9 cellular contexts compared by ENCODE assay signal in genomic region chr20:23446505-23446904, GRCh38. TPM values are rescaled to one million over a fixed set of nuclear protein-coding genes. Genes with fewer than 3 reads are reported as not detected.
DNase-seq lines count a peak whose midpoint lies in the region; TF ChIP-seq lines count a peak whose summit lies in the region.
"Had no signal": no experiment of that assay in that cellular context is flagged by ENCODE, and none has a peak within 500 bp of the region (broad histone marks: within the 10 kb centered on the region; RNA-seq: fewer than 3 reads in every experiment).

No MANE protein-coding gene starts in this region.

- TF ChIP-seq CTCF in MCF 10A (IDR thresholded peaks at IDR 0.05; ENCODE audit: unreplicated experiment) = peak; percentile 55
- TF ChIP-seq CTCF in breast epithelium (IDR thresholded peaks at IDR 0.05) = no peak
- peak; percentile 63 for TF ChIP-seq CTCF in SK-N-SH (IDR thresholded peaks at IDR 0.05)
- peak; percentile 20 to 38 (median 32) for TF ChIP-seq CTCF in esophagus muscularis mucosa (IDR thresholded peaks at IDR 0.05)
- TF ChIP-seq CTCF in Calu3 (IDR thresholded peaks at IDR 0.05; ENCODE audit: unreplicated experiment) = no peak

- H3K27me3 Mint-ChIP-seq in MCF 10A (ENCODE audit: insufficient read depth, unreplicated experiment) (no peaks in the 10 kb centered on the region), Calu3 (ENCODE audit: unreplicated experiment) (peaks cover 14% of the 10 kb centered on the region)

- H3K9me3 Mint-ChIP-seq in MCF 10A (ENCODE audit: unreplicated experiment) (no peaks in the 10 kb centered on the region), Calu3 (ENCODE audit: low read depth, unreplicated experiment) (no peaks in the 10 kb centered on the region)

- no peak overlapping the region for H3K4me3 ChIP-seq in breast epithelium
- peak overlapping the region in 1 of 2 experiments; percentile 58; a peak in 1 of 4 replicates for H3K4me3 ChIP-seq in SK-N-SH (ENCODE audit: low read depth in 2 of 2, low read length in 1 of 2)
- H3K4me3 ChIP-seq in esophagus muscularis mucosa = no peak overlapping the region

- POLR2A ChIA-PET in MCF 10A (lab: Yijun Ruan, JAX) = interaction anchor here (0.8 to 1.7 kb wide), 3 partner anchors 25 to 85 kb away, joined by 3 to 4 read pairs (median 3); partner anchors contain the start of gene NAPB
- POLR2A ChIA-PET in SK-N-SH (lab: Yijun Ruan, JAX) = interaction anchor here (1.2 kb wide), 1 partner anchor 97 kb away, joined by 4 read pairs; no protein-coding TSS in a partner anchor

- no peak for TF ChIP-seq POLR2A in breast epithelium (IDR thresholded peaks at IDR 0.05)
- TF ChIP-seq POLR2A in esophagus muscularis mucosa (IDR thresholded peaks at IDR 0.05; ENCODE audit: low read depth) = no peak

- intact Hi-C loops in MCF 10A (cut with micrococcal nuclease) = no loop called here
- intact Hi-C loops in breast epithelium (cut with DNase I; ENCODE audit: low total_unique reads) = loop anchor here (2.0 kb wide), 1 partner anchor 42 kb away; no protein-coding TSS in a partner anchor
- intact Hi-C loops in esophagus muscularis mucosa (cut with DNase I) = loop anchor here (10.0 kb wide), 1 partner anchor 218 kb away; no protein-coding TSS in a partner anchor
- intact Hi-C loops in Calu3 (cut with micrococcal nuclease; ENCODE audit: unreplicated experiment) = no loop called here

- H3F3A ChIP-seq in SK-N-SH (replicated peaks; ENCODE audit: insufficient read depth) = no peaks in the 10 kb centered on the region

- H2AFZ ChIP-seq in SK-N-SH (ENCODE audit: low read depth) = no peak overlapping the region

- no peak overlapping the region for H3K9ac ChIP-seq in SK-N-SH

- no peaks in the 10 kb centered on the region for H3K79me2 ChIP-seq in SK-N-SH (ENCODE audit: insufficient read depth)

- no peaks in the 10 kb centered on the region for H4K20me1 ChIP-seq in SK-N-SH (ENCODE audit: insufficient read depth)

- H3K9me3 ChIP-seq in breast epithelium (no peaks in the 10 kb centered on the region), SK-N-SH (no peaks in the 10 kb centered on the region), esophagus muscularis mucosa (no peaks in the 10 kb centered on the region)

- TF ChIP-seq RAD21 in SK-N-SH (IDR thresholded peaks at IDR 0.05; ENCODE audit: low read length) = peak; percentile 66

- DNase-seq in MCF 10A (ENCODE audit: unreplicated experiment) = peak; percentile 78
- no peak for DNase-seq in breast epithelium (ENCODE audit: low spot score in 2 of 2)
- DNase-seq in HT1080 (ENCODE audit: low read depth) = peak; percentile 51
- DNase-seq in SK-N-SH = peak; percentile 46
- DNase-seq in esophagus muscularis mucosa (ENCODE audit: extremely low spot score) = no peak
- DNase-seq in non-pigmented ciliary epithelial cell (ENCODE audit: low read depth) = peak; percentile 20
- DNase-seq in Calu3 = no peak
- DNase-seq in activated gamma-delta T cell (lab: John Stamatoyannopoulos, UW) = no peak

- TF ChIP-seq EP300 in SK-N-SH (IDR thresholded peaks at IDR 0.05; ENCODE audit: borderline replicate concordance in 1 of 2, low read depth in 1 of 2, low read length in 1 of 2) = no peak
- no peak for TF ChIP-seq EP300 in esophagus muscularis mucosa (IDR thresholded peaks at IDR 0.05)

- no peak overlapping the region for H3K4me2 ChIP-seq in SK-N-SH

- peak overlapping the region; percentile 28 for H3K4me3 Mint-ChIP-seq in MCF 10A (ENCODE audit: unreplicated experiment)
- H3K4me3 Mint-ChIP-seq in Calu3 (ENCODE audit: low read depth, unreplicated experiment) = no peak overlapping the region

- H3K27ac ChIP-seq in breast epithelium (no peak overlapping the region), SK-N-SH (ENCODE audit: low read depth in 2 of 2, low read length in 1 of 2) (no peak overlapping the region), esophagus muscularis mucosa (replicated peaks in 1 of 4) (no peak overlapping the region)

- 69% methylated on average over 8 of the region's 8 CpGs for WGBS in SK-N-SH (ENCODE audit: low lambda C conversion rate)
- 66% methylated on average over 8 of the region's 8 CpGs for WGBS in esophagus muscularis mucosa

- no TSS peak for BruUV-seq in MCF 10A (replicated peaks; lab: Mats Ljungman, UMichigan)
- no TSS peak for BruUV-seq in Calu3 (replicated peaks; lab: Mats Ljungman, UMichigan)

- no peaks in the 10 kb centered on the region for H3K27me3 ChIP-seq in breast epithelium
- H3K27me3 ChIP-seq in SK-N-SH (ENCODE audit: insufficient read depth) = peaks cover 12% of the 10 kb centered on the region
- H3K27me3 ChIP-seq in esophagus muscularis mucosa = no peaks in the 10 kb centered on the region

- H3K27ac Mint-ChIP-seq in MCF 10A (ENCODE audit: low read depth, unreplicated experiment) (no peak overlapping the region), Calu3 (ENCODE audit: unreplicated experiment) (no peak overlapping the region)

- H3K9me2 ChIP-seq in SK-N-SH = no peaks in the 10 kb centered on the region

- H3K36me3 Mint-ChIP-seq in MCF 10A (ENCODE audit: insufficient read depth, unreplicated experiment) (no peaks in the 10 kb centered on the region), Calu3 (ENCODE audit: insufficient read depth, unreplicated experiment) (no peaks in the 10 kb centered on the region)

- H3K4me1 ChIP-seq in breast epithelium (no peaks in the 10 kb centered on the region), SK-N-SH (ENCODE audit: control insufficient read depth in 1 of 2, insufficient read depth in 2 of 2, low read depth in 1 of 2, low read length in 1 of 2) (peaks cover 0 to 6% of the 10 kb centered on the region in 2 experiments; a peak in 2 of 4 replicates), esophagus muscularis mucosa (peaks cover 0 to 10% (median 0%) of the 10 kb centered on the region in 4 donors)

- H3K4me1 Mint-ChIP-seq in MCF 10A (ENCODE audit: insufficient read depth, unreplicated experiment) (peaks cover 25% of the 10 kb centered on the region), Calu3 (ENCODE audit: low read depth, unreplicated experiment) (no peaks in the 10 kb centered on the region)

- CTCF ChIA-PET in MCF 10A (lab: Yijun Ruan, JAX) = interaction anchor here (0.6 to 13.1 kb wide), 15 partner anchors 12 to 1331 kb away, joined by 3 to 541 read pairs (median 3); partner anchors contain the start of gene CST9
- CTCF ChIA-PET in SK-N-SH (lab: Yijun Ruan, JAX) = interaction anchor here (0.7 to 3.2 kb wide), 12 partner anchors 9 to 752 kb away, joined by 3 to 22 read pairs (median 4); partner anchors contain the start of gene NAPB
- CTCF ChIA-PET in Calu3 (lab: Charles Lee) = no interaction called here

- H3K36me3 ChIP-seq in breast epithelium (no peaks in the 10 kb centered on the region), SK-N-SH (replicated peaks in 1 of 2; ENCODE audit: control insufficient read depth in 1 of 2, insufficient read depth in 2 of 2, low read length in 1 of 2) (no peaks in the 10 kb centered on the region), esophagus muscularis mucosa (no peaks in the 10 kb centered on the region)

TF ChIP-seq in SK-N-SH, 30 proteins besides CTCF, POLR2A, EP300 and RAD21 (continues in another document):
- TF ChIP-seq FOXM1 (IDR thresholded peaks at IDR 0.05; ENCODE audit: low read depth) = no peak
- TF ChIP-seq CHD2 (IDR thresholded peaks at IDR 0.05; ENCODE audit: low read length, partially characterized antibody) = no peak
- TF ChIP-seq ELF1 (IDR thresholded peaks at IDR 0.05) = no peak

RNA-seq across cellular contexts. Expression of gene CST11, which starts 6.2 kb away (rescaled TPM):
- total RNA-seq in MCF 10A (2022) (not detected in 2 replicates), breast epithelium (not detected), esophagus muscularis mucosa (not detected), Calu3 (2022) (not detected in 2 replicates)
- total RNA-seq in HT1080 (2014; rRNA removed; shearing (Covaris generic)) = not detected in 2 replicates
- not detected in 2 replicates for polyA plus RNA-seq in HT1080 (2015; cell fraction: cytosol; rRNA removed)
- not detected in 2 replicates for polyA plus RNA-seq in HT1080 (2015; cell fraction: nucleus; rRNA removed)
- not detected in 2 replicates for polyA plus RNA-seq in SK-N-SH (2012; rRNA removed)
- polyA plus RNA-seq in SK-N-SH (2012; cell fraction: cytosol; rRNA removed) = not detected in 2 replicates
- not detected in 2 replicates for polyA plus RNA-seq in SK-N-SH (2012; cell fraction: nucleus; rRNA removed)

RNA-seq across cellular contexts. Expression of gene CSTL1, which starts 7.0 kb away (rescaled TPM):
- total RNA-seq in MCF 10A (2022) (not detected in 2 replicates), breast epithelium (not detected), esophagus muscularis mucosa (not detected), Calu3 (2022) (not detected in 2 replicates)
- not detected in 2 replicates for total RNA-seq in HT1080 (2014; rRNA removed; shearing (Covaris generic))
- not detected in 2 replicates for polyA plus RNA-seq in HT1080 (2015; cell fraction: cytosol; rRNA removed)
- not detected in 2 replicates for polyA plus RNA-seq in HT1080 (2015; cell fraction: nucleus; rRNA removed)
- not detected in 2 replicates for polyA plus RNA-seq in SK-N-SH (2012; rRNA removed)
- polyA plus RNA-seq in SK-N-SH (2012; cell fraction: cytosol; rRNA removed) = not detected in 2 replicates
- polyA plus RNA-seq in SK-N-SH (2012; cell fraction: nucleus; rRNA removed) = not detected in 2 replicates

RNA-seq across cellular contexts. Expression of gene NAPB, which starts 25.2 kb away (rescaled TPM):
- total RNA-seq in MCF 10A (2022) = 9.6 and 10.9 TPM in 2 replicates
- total RNA-seq in breast epithelium = 10 to 100 TPM; 10.4 to 20.1 (median 16.1) TPM
- total RNA-seq in HT1080 (2014; rRNA removed; shearing (Covaris generic)) = 3.5 and 4.2 TPM in 2 replicates
- polyA plus RNA-seq in HT1080 (2015; cell fraction: cytosol; rRNA removed) = 3.6 TPM in 2 replicates
- 25.3 and 31.5 TPM in 2 replicates for polyA plus RNA-seq in HT1080 (2015; cell fraction: nucleus; rRNA removed)
- 3.0 and 5.9 TPM in 2 replicates for polyA plus RNA-seq in SK-N-SH (2012; rRNA removed)
- 3.9 and 4.4 TPM in 2 replicates for polyA plus RNA-seq in SK-N-SH (2012; cell fraction: cytosol; rRNA removed)
- 6.2 and 13.8 TPM in 2 replicates for polyA plus RNA-seq in SK-N-SH (2012; cell fraction: nucleus; rRNA removed)
- total RNA-seq in esophagus muscularis mucosa = 10 to 100 TPM; 13.7 to 18.7 (median 15.2) TPM
- total RNA-seq in Calu3 (2022) = 4.6 and 4.8 TPM in 2 replicates

RNA-seq across cellular contexts. Expression of gene CST8, which starts 44.4 kb away (rescaled TPM):
- total RNA-seq in MCF 10A (2022) (not detected in 2 replicates), breast epithelium (not detected), esophagus muscularis mucosa (not detected), Calu3 (2022) (not detected in 2 replicates)
- not detected in 2 replicates for total RNA-seq in HT1080 (2014; rRNA removed; shearing (Covaris generic))
- not detected in 2 replicates for polyA plus RNA-seq in HT1080 (2015; cell fraction: cytosol; rRNA removed)
- polyA plus RNA-seq in HT1080 (2015; cell fraction: nucleus; rRNA removed) = not detected in 2 replicates
- polyA plus RNA-seq in SK-N-SH (2012; rRNA removed) = not detected in 2 replicates
- not detected in 2 replicates for polyA plus RNA-seq in SK-N-SH (2012; cell fraction: cytosol; rRNA removed)
- polyA plus RNA-seq in SK-N-SH (2012; cell fraction: nucleus; rRNA removed) = not detected in 2 replicates
- polyA plus RNA-seq: thymus had no signal

Comparison
In these comparisons a context has a peak if more than half of its experiments do, and no peak if none do; other contexts are left out.
1. DNase-seq: peak in MCF 10A (single experiment), HT1080 (single experiment), SK-N-SH (single experiment) and non-pigmented ciliary epithelial cell (single experiment); none in breast epithelium (0 of 2), esophagus muscularis mucosa (single experiment), Calu3 (single experiment) and activated gamma-delta T cell (single experiment).
2. CTCF ChIP-seq: peak in MCF 10A (single experiment), SK-N-SH (single experiment) and esophagus muscularis mucosa (3 of 3); none in breast epithelium (0 of 3) and Calu3 (single experiment).
3. intact Hi-C loops: an anchor here in breast epithelium (2.0 kb wide) and esophagus muscularis mucosa (10.0 kb wide); none called in MCF 10A and Calu3.